In the genomic region with DNA sequence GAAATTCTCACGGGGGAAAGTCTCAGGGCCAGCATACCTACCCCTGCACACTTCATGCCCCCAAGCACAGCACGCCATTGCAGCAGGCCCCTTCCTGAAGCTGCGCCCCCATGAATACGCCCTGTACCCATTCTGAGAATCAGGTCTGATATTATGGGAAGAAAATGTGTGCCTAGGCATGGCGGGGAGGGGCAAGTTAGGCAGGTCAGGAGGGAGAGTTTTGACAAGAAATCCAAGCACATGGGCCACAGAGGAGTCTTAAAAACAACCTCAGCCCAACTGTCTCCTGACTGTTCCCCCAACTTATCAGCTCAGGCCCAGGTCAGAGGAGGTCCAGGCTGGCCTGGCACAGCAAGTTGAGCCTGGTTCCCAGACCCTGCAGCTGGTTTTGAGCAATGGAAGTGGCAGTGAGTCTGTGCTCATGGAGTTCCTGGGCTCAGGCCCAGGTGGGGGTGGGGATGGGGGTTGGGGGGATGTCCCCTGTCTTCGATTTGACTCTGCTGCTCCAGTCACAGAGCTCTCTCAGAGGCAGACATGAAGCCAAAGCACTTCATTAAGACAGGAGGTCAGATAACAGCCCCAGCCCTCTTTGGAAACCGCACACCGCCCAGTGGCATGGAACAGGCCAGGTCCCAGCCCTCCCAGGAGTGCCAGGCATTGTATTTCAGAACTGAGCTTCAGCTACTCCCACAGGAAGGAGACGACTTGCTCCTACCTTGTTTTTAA, we compare ENCODE assay signal across 12 cellular contexts. TPM values are rescaled to one million over a fixed set of nuclear protein-coding genes. Genes with fewer than 3 reads are reported as not detected.
DNase-seq lines count a peak whose midpoint lies in the region; ATAC-seq, FAIRE-seq and TF ChIP-seq lines count a peak whose summit lies in the region.
"Had no signal": no experiment of that assay in that cellular context is flagged by ENCODE, and none has a peak within 500 bp of the region (broad histone marks: within the 10 kb centered on the region; RNA-seq: fewer than 3 reads in every experiment).

No MANE protein-coding gene starts in this region.

- H3K36me3 ChIP-seq in OCI-LY7 (ENCODE audit: insufficient read depth, low read length) = no peaks in the 10 kb centered on the region
- H3K36me3 ChIP-seq in hepatocyte (replicated peaks; ENCODE audit: insufficient read depth, low read depth) = no peaks in the 10 kb centered on the region
- H3K36me3 ChIP-seq: gastroesophageal sphincter had no signal

- TF ChIP-seq CTCF in A549 (IDR thresholded peaks at IDR 0.05) = no peak
- TF ChIP-seq CTCF in OCI-LY7 (conservative IDR thresholded peaks at IDR 0.05; ENCODE audit: low read length) = no peak
- no peak for TF ChIP-seq CTCF in hepatocyte (IDR thresholded peaks at IDR 0.05; ENCODE audit: poor library complexity)

- H3K27ac ChIP-seq in A549 (peak overlapping the region; percentile 98 to 99), OCI-LY7 (ENCODE audit: low read depth, low read length, poor library complexity, severe bottlenecking) (peak overlapping the region; percentile 98), hepatocyte (peak overlapping the region; percentile 47), substantia nigra (ENCODE audit: low read depth, low read length, poor library complexity, severe bottlenecking) (no peak overlapping the region)

- H3K9me3 ChIP-seq in A549 (no peaks in the 10 kb centered on the region), OCI-LY7 (ENCODE audit: low read length) (no peaks in the 10 kb centered on the region), hepatocyte (ENCODE audit: low read depth) (no peaks in the 10 kb centered on the region)
- H3K9me3 ChIP-seq: gastroesophageal sphincter had no signal

- no peak overlapping the region for H3K27ac Mint-ChIP-seq in activated naive CD4-positive, alpha-beta T cell treated with anti-CD3 and anti-CD28 coated beads, Interleukin-2, amount 50 U/mL, for 72 hours
- H3K27ac Mint-ChIP-seq: activated T-cell treated with anti-CD3 and anti-CD28 coated beads, Interleukin-2, amount 50 U/mL, for 24 hours had no signal

- no peaks in the 10 kb centered on the region for H3K36me3 Mint-ChIP-seq in activated naive CD4-positive, alpha-beta T cell treated with anti-CD3 and anti-CD28 coated beads, Interleukin-2, amount 50 U/mL, for 72 hours

- H3K4me3 ChIP-seq in A549 = 0 out of 3 replicates have a peak overlapping the region, but pooled peaks have one; percentile 18
- H3K4me3 ChIP-seq in OCI-LY7 (ENCODE audit: low read depth, low read length, poor library complexity, severe bottlenecking) = no peak overlapping the region
- no peak overlapping the region for H3K4me3 ChIP-seq in hepatocyte
- H3K4me3 ChIP-seq: gastroesophageal sphincter had no signal

- DNase-seq in A549 (ENCODE audit: low read depth in 1 of 2, low spot score in 1 of 2) (no peak), OCI-LY7 (ENCODE audit: low spot score) (no peak), hepatocyte (ENCODE audit: low spot score) (no peak), SHP77 (lab: John Stamatoyannopoulos, UW) (no peak), substantia nigra (lab: John Stamatoyannopoulos, UW) (no peak)
- no peak for DNase-seq in activated naive CD4-positive, alpha-beta T cell treated with anti-CD3 and anti-CD28 coated beads, Interleukin-2, amount 50 U/mL, for 72 hours (ENCODE audit: low spot score in 2 of 2)
- DNase-seq: activated T-cell treated with anti-CD3 and anti-CD28 coated beads, Interleukin-2, amount 50 U/mL, for 24 hours; C1 segment of cervical spinal cord had no signal

- no peaks in the 10 kb centered on the region for H4K20me1 ChIP-seq in OCI-LY7 (ENCODE audit: insufficient read depth, low read length)
- H4K20me1 ChIP-seq in hepatocyte (ENCODE audit: insufficient read depth, poor library complexity, severe bottlenecking) = no peaks in the 10 kb centered on the region

- ATAC-seq in A549 (peak; percentile 8 to 14; a peak in 1 of 6 replicates), GM21723 (IDR thresholded peaks at IDR 0.05; ENCODE audit: unreplicated experiment) (peak; percentile 39)
- ATAC-seq in activated naive CD4-positive, alpha-beta T cell treated with anti-CD3 and anti-CD28 coated beads, Interleukin-2, amount 50 U/mL, for 72 hours = no peak
- no peak for ATAC-seq in activated CD4-positive, CD25-positive, alpha-beta regulatory T cell treated with anti-CD3 and anti-CD28 coated beads, Interleukin-2, amount 50 U/mL, for 24 hours

- BruUV-seq in OCI-LY7 (replicated peaks; lab: Mats Ljungman, UMichigan) = no TSS peak

- no peak for TF ChIP-seq EP300 in A549 (IDR thresholded peaks at IDR 0.05)

- POLR2A ChIA-PET in A549 (lab: Yijun Ruan, JAX) = interaction anchor here (1.0 to 2.0 kb wide), 3 partner anchors 9 to 52 kb away, joined by 3 to 13 read pairs (median 7); a partner anchor contains a TSS
- POLR2A ChIA-PET in OCI-LY7 (lab: Charles Lee) = interaction anchor here (0.6 to 25.4 kb wide), 7 partner anchors 14 to 773 kb away, joined by 3 to 497 read pairs (median 4); a partner anchor contains a TSS

- H3K27me3 ChIP-seq in hepatocyte = no peaks in the 10 kb centered on the region
- H3K27me3 ChIP-seq: gastroesophageal sphincter had no signal

- 64% methylated on average over 8 of the region's 9 CpGs for WGBS in A549 (ENCODE audit: missing lambda C conversion rate)
- WGBS in hepatocyte (ENCODE audit: low lambda C conversion rate, missing lambda C conversion rate) = 90% methylated on average over 9 of the region's 9 CpGs

- H3K9me2 ChIP-seq in OCI-LY7 (ENCODE audit: insufficient read depth, low read length) (no peaks in the 10 kb centered on the region), hepatocyte (replicated peaks; ENCODE audit: insufficient read depth) (no peaks in the 10 kb centered on the region)

- CTCF ChIA-PET in A549 (lab: Yijun Ruan, JAX) (interaction anchor here (1.0 to 1.3 kb wide), 5 partner anchors 10 to 111 kb away, joined by 3 to 4 read pairs (median 3); no protein-coding TSS in a partner anchor), OCI-LY7 (lab: Charles Lee; ENCODE audit: unreplicated experiment) (interaction anchor here (1.1 to 1.3 kb wide), 3 partner anchors 8 to 12 kb away, joined by 3 read pairs; no protein-coding TSS in a partner anchor)

- H2AFZ ChIP-seq in OCI-LY7 (ENCODE audit: low read length) (peak overlapping the region; percentile 59), hepatocyte (no peak overlapping the region)

- no peak for TF ChIP-seq RAD21 in A549 (conservative IDR thresholded peaks at IDR 0.05 in 1 of 2, IDR thresholded peaks at IDR 0.05 in 1 of 2)

- FAIRE-seq in A549 (lab: Jason Lieb, UNC) = no peak
- FAIRE-seq: H1 had no signal

- no peak for TF ChIP-seq POLR2A in A549 (IDR thresholded peaks at IDR 0.05; ENCODE audit: low read length)

- H3K79me2 ChIP-seq in OCI-LY7 (ENCODE audit: insufficient read depth, low read depth, low read length) (no peaks in the 10 kb centered on the region), hepatocyte (no peaks in the 10 kb centered on the region)

- no peaks in the 10 kb centered on the region for H3K9me3 Mint-ChIP-seq in activated naive CD4-positive, alpha-beta T cell treated with anti-CD3 and anti-CD28 coated beads, Interleukin-2, amount 50 U/mL, for 72 hours
- H3K9me3 Mint-ChIP-seq: activated T-cell treated with anti-CD3 and anti-CD28 coated beads, Interleukin-2, amount 50 U/mL, for 24 hours had no signal

- intact Hi-C loops in OCI-LY7 (cut with micrococcal nuclease; ENCODE audit: unreplicated experiment) = loop anchor here (5.0 kb wide), 1 partner anchor 725 kb away; no protein-coding TSS in a partner anchor

- H3K4me2 ChIP-seq in A549 (peak overlapping the region; percentile 72), OCI-LY7 (ENCODE audit: low read length) (peak overlapping the region; percentile 60), hepatocyte (no peak overlapping the region)

- H3K4me1 ChIP-seq in A549 (peaks cover 68% of the 10 kb centered on the region), OCI-LY7 (ENCODE audit: insufficient read depth, low read length, poor library complexity, severe bottlenecking) (peaks cover 85% of the 10 kb centered on the region), hepatocyte (ENCODE audit: insufficient read depth) (peaks cover 7% of the 10 kb centered on the region)

TF ChIP-seq in A549, 52 proteins besides CTCF, POLR2A, EP300 and RAD21 (continues in another document):
- TF ChIP-seq CBX8 (IDR thresholded peaks at IDR 0.05) (no peak), GATA3 (IDR thresholded peaks at IDR 0.05; ENCODE audit: borderline replicate concordance) (no peak), TP53 (CRISPR knock-in tag; IDR thresholded peaks at IDR 0.05) (no peak), CBX2 (IDR thresholded peaks at IDR 0.05; ENCODE audit: borderline replicate concordance, low read depth) (no peak), ZSCAN20 (CRISPR knock-in tag; IDR thresholded peaks at IDR 0.05) (no peak), JUNB (IDR thresholded peaks at IDR 0.05) (no peak), JUN (IDR thresholded peaks at IDR 0.05) (no peak), HOXA7 (CRISPR knock-in tag; IDR thresholded peaks at IDR 0.05) (no peak), BHLHE40 (IDR thresholded peaks at IDR 0.05; ENCODE audit: low read depth, low read length) (no peak), CEBPB (IDR thresholded peaks at IDR 0.05) (no peak), PHF8 (IDR thresholded peaks at IDR 0.05; ENCODE audit: borderline replicate concordance, low read depth) (no peak), ZFP36 (IDR thresholded peaks at IDR 0.05; ENCODE audit: borderline replicate concordance, partially characterized antibody) (no peak), RNF2 (IDR thresholded peaks at IDR 0.05; ENCODE audit: borderline replicate concordance, low read depth) (no peak)
- TF ChIP-seq, protein P1, sequence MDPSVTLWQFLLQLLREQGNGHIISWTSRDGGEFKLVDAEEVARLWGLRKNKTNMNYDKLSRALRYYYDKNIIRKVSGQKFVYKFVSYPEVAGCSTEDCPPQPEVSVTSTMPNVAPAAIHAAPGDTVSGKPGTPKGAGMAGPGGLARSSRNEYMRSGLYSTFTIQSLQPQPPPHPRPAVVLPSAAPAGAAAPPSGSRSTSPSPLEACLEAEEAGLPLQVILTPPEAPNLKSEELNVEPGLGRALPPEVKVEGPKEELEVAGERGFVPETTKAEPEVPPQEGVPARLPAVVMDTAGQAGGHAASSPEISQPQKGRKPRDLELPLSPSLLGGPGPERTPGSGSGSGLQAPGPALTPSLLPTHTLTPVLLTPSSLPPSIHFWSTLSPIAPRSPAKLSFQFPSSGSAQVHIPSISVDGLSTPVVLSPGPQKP (IDR thresholded peaks at IDR 0.05; ENCODE audit: low read depth, low read length) = no peak

RNA-seq across cellular contexts. Expression of a gene that starts 20.6 kb away (rescaled TPM):
- polyA plus RNA-seq in A549 (2011; rRNA removed) = 31.6 and 32.1 TPM in 2 replicates
- 28.6 and 37.0 TPM in 2 replicates for polyA plus RNA-seq in A549 (2012; cell fraction: cytosol; rRNA removed)
- polyA plus RNA-seq in A549 (2012; cell fraction: nucleus; rRNA removed) = 40.5 and 50.4 TPM in 2 replicates
- polyA plus RNA-seq in A549 (2017; fragmentation: RNase III; extraction: RNeasy Plus Mini Kit Qiagen cat#74134 plus additional on column Dnase treatment) = 29.8 to 35.8 TPM (median 33.4 TPM) in 3 replicates
- polyA minus RNA-seq in A549 (2011; rRNA and poly(A)+ RNA removed) = 27.5 and 30.0 TPM in 2 replicates
- 12.0 and 16.3 TPM in 2 replicates for total RNA-seq in OCI-LY7 (2014; rRNA removed; shearing (Covaris generic))
- 18.8 and 24.2 TPM in 2 replicates for total RNA-seq in OCI-LY7 (2022)
- 20.4 and 22.6 TPM in 2 replicates for total RNA-seq in hepatocyte
- 22.5 and 23.7 TPM in 2 replicates for polyA plus RNA-seq in hepatocyte
- total RNA-seq in activated naive CD4-positive, alpha-beta T cell treated with anti-CD3 and anti-CD28 coated beads, Interleukin-2, amount 50 U/mL, for 72 hours = under 1 TPM; 0.25 to 0.72 TPM

Comparison
In these comparisons a context has a peak if more than half of its experiments do, and no peak if none do; other contexts are left out.
1. ATAC-seq: peak in A549 (2 of 2) and GM21723 (single experiment); none in activated naive CD4-positive, alpha-beta T cell treated with anti-CD3 and anti-CD28 coated beads, Interleukin-2, amount 50 U/mL, for 72 hours (0 of 2) and activated CD4-positive, CD25-positive, alpha-beta regulatory T cell treated with anti-CD3 and anti-CD28 coated beads, Interleukin-2, amount 50 U/mL, for 24 hours (0 of 2).
2. RNA of a gene that starts 20.6 kb away (total RNA-seq): 12.0 to 24.2 TPM in OCI-LY7 and 20.4 to 22.6 TPM in hepatocyte; 0.25 to 0.72 TPM in activated naive CD4-positive, alpha-beta T cell treated with anti-CD3 and anti-CD28 coated beads, Interleukin-2, amount 50 U/mL, for 72 hours; every median in the first group is over 4 times any median in the second.